Comparison of ENCODE assay signal across 24 cellular contexts in genomic region chr4:142823796-142824195, GRCh38.
"Had no signal": no experiment of that assay in that cellular context is flagged by ENCODE, and none has a peak within 500 bp of the region (broad histone marks: within the 10 kb centered on the region; RNA-seq: fewer than 3 reads in every experiment).

No MANE protein-coding gene starts in this region.

- H3K36me3 ChIP-seq: esophagus muscularis mucosa, gastrocnemius medialis, heart right ventricle, lower lobe of right lung, ovary, right atrium auricular region, sigmoid colon, tibial artery, upper lobe of left lung, uterus had no signal

- H3K36me3 Mint-ChIP-seq: memory B cell had no signal

- H3K27me3 Mint-ChIP-seq: dendritic cell treated with granulocyte-macrophage colony-stimulating factor and Interleukin-4, amounts not matched to agents 40 ng/mL and 50 ng/mL, for 4 days had no signal

- H3K4me1 Mint-ChIP-seq: memory B cell, natural killer cell had no signal

- ATAC-seq: effector memory CD8-positive, alpha-beta T cell; gastrocnemius medialis; left lobe of liver; lower lobe of right lung; natural killer cell had no signal

- H3K9me3 ChIP-seq: esophagus muscularis mucosa, gastrocnemius medialis, heart right ventricle, lower lobe of right lung, ovary, right atrium auricular region, sigmoid colon, tibial artery, upper lobe of left lung, uterus had no signal

- H3K4me3 ChIP-seq: esophagus muscularis mucosa, gastrocnemius medialis, heart right ventricle, lower lobe of right lung, ovary, right atrium auricular region, sigmoid colon, skin epidermis, tibial artery, upper lobe of left lung, uterus had no signal

- DNase-seq: effector memory CD8-positive, alpha-beta T cell; gastrocnemius medialis; heart right ventricle; hypothalamus; kidney glomerular epithelial cell; lower lobe of right lung; natural killer cell; ovary; sigmoid colon; stimulated activated CD4-positive, alpha-beta T cell treated with anti-CD3 and anti-CD28 coated beads, Interleukin-2, amount 100 ng/mL, for 24 hours; stimulated activated CD4-positive, alpha-beta T cell treated with anti-CD3 and anti-CD28 coated beads, Interleukin-4, amount 100 ng/mL, for 4 hours; stimulated activated naive CD4-positive, alpha-beta T cell; tibial artery; upper lobe of left lung; uterus had no signal

- H3K27me3 ChIP-seq: esophagus muscularis mucosa, gastrocnemius medialis, heart right ventricle, ovary, right atrium auricular region, sigmoid colon, tibial artery, upper lobe of left lung, uterus had no signal

- H3K4me1 ChIP-seq: gastrocnemius medialis, lower lobe of right lung, right atrium auricular region, sigmoid colon, upper lobe of left lung, uterus had no signal

- H3K27ac ChIP-seq: epithelial cell of prostate, esophagus muscularis mucosa, gastrocnemius medialis, heart right ventricle, lower lobe of right lung, ovary, right atrium auricular region, sigmoid colon, skin epidermis, tibial artery, upper lobe of left lung, uterus had no signal

- H3K27ac Mint-ChIP-seq: dendritic cell treated with granulocyte-macrophage colony-stimulating factor and Interleukin-4, amounts not matched to agents 40 ng/mL and 50 ng/mL, for 4 days; effector memory CD8-positive, alpha-beta T cell; memory B cell; mesothelial cell of epicardium; natural killer cell had no signal

- H3K4me3 Mint-ChIP-seq: dendritic cell treated with granulocyte-macrophage colony-stimulating factor and Interleukin-4, amounts not matched to agents 40 ng/mL and 50 ng/mL, for 4 days; effector memory CD8-positive, alpha-beta T cell; memory B cell; mesothelial cell of epicardium; natural killer cell; neural crest cell had no signal
